10 cellular contexts compared by ENCODE assay signal in the genomic region with DNA sequence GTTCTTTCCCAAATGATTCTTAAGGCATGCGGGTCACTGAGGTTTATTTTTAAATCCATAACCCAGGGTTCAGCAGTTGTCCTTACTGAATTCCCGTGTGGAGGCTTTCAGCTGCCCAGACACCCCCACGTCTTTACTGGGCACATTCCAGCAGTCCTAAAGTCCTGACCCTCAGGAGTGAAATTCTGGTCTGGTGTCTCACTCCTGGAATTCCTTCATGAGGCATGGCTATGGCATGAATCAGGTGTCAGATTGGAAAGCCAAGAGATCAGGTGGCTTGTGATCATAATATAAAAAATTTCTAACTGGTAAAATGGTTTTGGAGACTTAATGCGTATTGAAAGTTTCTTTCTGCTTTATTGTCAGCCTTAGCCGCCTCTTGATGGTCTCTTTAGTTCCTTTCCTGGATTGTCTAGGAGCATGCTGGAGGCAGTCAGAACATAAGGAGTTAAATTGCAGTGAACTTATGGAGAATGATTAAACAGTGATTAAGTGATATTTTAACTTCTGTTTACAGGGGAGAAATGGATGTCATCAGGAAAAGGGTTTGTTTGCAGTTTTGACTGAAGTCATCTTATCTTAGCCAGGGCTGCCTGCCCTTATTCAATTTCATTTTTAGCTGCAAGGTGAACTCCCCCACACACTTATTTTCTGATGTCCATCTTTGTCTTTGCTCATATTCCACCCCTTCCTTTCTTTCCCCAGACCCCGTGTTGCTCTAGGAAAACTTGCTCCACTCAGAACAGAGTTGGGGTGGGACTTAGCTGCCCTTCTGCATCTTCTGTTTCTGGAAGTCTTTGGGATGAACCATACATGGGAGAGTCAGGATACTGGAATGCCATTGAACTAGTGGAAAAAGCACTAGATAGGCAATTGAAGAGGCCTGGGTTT. TPM values are rescaled to one million over a fixed set of nuclear protein-coding genes. Genes with fewer than 3 reads are reported as not detected.
DNase-seq lines count a peak whose midpoint lies in the region; ATAC-seq and TF ChIP-seq lines count a peak whose summit lies in the region.
"Had no signal": no experiment of that assay in that cellular context is flagged by ENCODE, and none has a peak within 500 bp of the region (broad histone marks: within the 10 kb centered on the region; RNA-seq: fewer than 3 reads in every experiment).

No MANE protein-coding gene starts in this region.

- H3K27me3 ChIP-seq in liver (ENCODE audit: control insufficient read depth in 4 of 4, insufficient read depth in 4 of 4, low read length in 3 of 4) (no peaks in the 10 kb centered on the region), transverse colon (no peaks in the 10 kb centered on the region)

- TF ChIP-seq CTCF in MCF 10A (IDR thresholded peaks at IDR 0.05; ENCODE audit: unreplicated experiment), result no peak
- TF ChIP-seq CTCF in liver (IDR thresholded peaks at IDR 0.05; ENCODE audit: low read depth, low read length, missing input control), result no peak
- TF ChIP-seq CTCF in transverse colon (IDR thresholded peaks at IDR 0.05), result no peak

- H3K9me3 ChIP-seq in liver (ENCODE audit: control insufficient read depth in 4 of 4, low read length in 3 of 4), result no peaks in the 10 kb centered on the region
- no peaks in the 10 kb centered on the region for H3K9me3 ChIP-seq in transverse colon

- peak; percentile 64; the same call in 1 of the 2 replicates for TF ChIP-seq EP300 in Ishikawa (IDR thresholded peaks at IDR 0.05; ENCODE audit: borderline replicate concordance)
- TF ChIP-seq EP300 in transverse colon (IDR thresholded peaks at IDR 0.05; ENCODE audit: low read depth), result no peak

- H3K9ac ChIP-seq in liver (ENCODE audit: low read depth in 1 of 2, low read length in 2 of 2), result peak overlapping the region in 1 of 2 donors; percentile 49

- CTCF ChIA-PET in MCF 10A (lab: Yijun Ruan, JAX), result interaction anchor here (0.6 to 4.5 kb wide), 6 partner anchors 10 to 175 kb away, joined by 3 to 25 read pairs (median 4); no protein-coding TSS in a partner anchor

- peak overlapping the region; percentile 31 for H3K4me3 Mint-ChIP-seq in MCF 10A (ENCODE audit: unreplicated experiment)
- H3K4me3 Mint-ChIP-seq: activated naive CD8-positive, alpha-beta T cell treated with anti-CD3 and anti-CD28 coated beads, Interleukin-2, amount 50 U/mL, for 24 hours had no signal

- H3K36me3 Mint-ChIP-seq in MCF 10A (ENCODE audit: insufficient read depth, unreplicated experiment), result peaks cover 6% of the 10 kb centered on the region

- POLR2A ChIA-PET in MCF 10A (lab: Yijun Ruan, JAX), result interaction anchor here (0.6 to 2.6 kb wide), 13 partner anchors 10 to 723 kb away, joined by 3 to 12 read pairs (median 3); no protein-coding TSS in a partner anchor

- intact Hi-C loops in MCF 10A (cut with micrococcal nuclease) (no loop called here), transverse colon (cut with DNase I; ENCODE audit: low total_unique reads) (no loop called here)

- no peaks in the 10 kb centered on the region for H3K27me3 Mint-ChIP-seq in MCF 10A (ENCODE audit: insufficient read depth, unreplicated experiment)
- H3K27me3 Mint-ChIP-seq: activated naive CD8-positive, alpha-beta T cell treated with anti-CD3 and anti-CD28 coated beads, Interleukin-2, amount 50 U/mL, for 24 hours had no signal

- TF ChIP-seq POLR2A in transverse colon (IDR thresholded peaks at IDR 0.05), result no peak

- no peaks in the 10 kb centered on the region for H3K9me3 Mint-ChIP-seq in MCF 10A (ENCODE audit: unreplicated experiment)
- H3K9me3 Mint-ChIP-seq: activated naive CD8-positive, alpha-beta T cell treated with anti-CD3 and anti-CD28 coated beads, Interleukin-2, amount 50 U/mL, for 24 hours had no signal

- H3K36me3 ChIP-seq in liver (ENCODE audit: control insufficient read depth in 4 of 4, insufficient read depth in 3 of 4, low read depth in 1 of 4, low read length in 3 of 4), result no peaks in the 10 kb centered on the region
- no peaks in the 10 kb centered on the region for H3K36me3 ChIP-seq in transverse colon

- TF ChIP-seq RAD21 in Ishikawa (IDR thresholded peaks at IDR 0.05; ENCODE audit: low read depth) (no peak; the same call in 1 of the 2 replicates), liver (IDR thresholded peaks at IDR 0.05) (no peak)

- BruUV-seq in MCF 10A (replicated peaks; lab: Mats Ljungman, UMichigan), result TSS peak; percentile 35

- peak overlapping the region in 1 of 3 donors; percentile 12 for H3K4me3 ChIP-seq in liver (ENCODE audit: low read depth in 1 of 3, low read length in 3 of 3)
- no peak overlapping the region for H3K4me3 ChIP-seq in transverse colon
- H3K4me3 ChIP-seq: GM12878 had no signal

- in situ Hi-C loops in transverse colon (cut with MboI; ENCODE audit: low pct_ligation_motif_present in 1 of 4, low pct_unique_long_range_greater_than_20kb in 1 of 4, low sequenced_read_pairs in 3 of 4), result no loop called here

- WGBS in liver, result 31% methylated on average over 6 of the region's 6 CpGs
- 57 to 62% methylated on average over 5 to 6 of the region's 6 CpGs for WGBS in transverse colon (ENCODE audit: low coverage in 1 of 2), 2 donors

- peaks cover 37% of the 10 kb centered on the region for H3K4me1 Mint-ChIP-seq in MCF 10A (ENCODE audit: insufficient read depth, unreplicated experiment)

- H3K27ac ChIP-seq in liver (ENCODE audit: low read depth in 1 of 2, low read length in 2 of 2), result peak overlapping the region; percentile 68 to 85
- H3K27ac ChIP-seq in transverse colon, result peak overlapping the region; percentile 45 to 67 (median 54)

- peak overlapping the region; percentile 87 for H3K27ac Mint-ChIP-seq in MCF 10A (ENCODE audit: low read depth, unreplicated experiment)
- H3K27ac Mint-ChIP-seq: activated naive CD8-positive, alpha-beta T cell treated with anti-CD3 and anti-CD28 coated beads, Interleukin-2, amount 50 U/mL, for 24 hours had no signal

- ATAC-seq in HG03135 (IDR thresholded peaks at IDR 0.05; ENCODE audit: unreplicated experiment), result no peak
- no peak for ATAC-seq in HG02588 (IDR thresholded peaks at IDR 0.05; ENCODE audit: unreplicated experiment)
- no peak for ATAC-seq in HG02642 (IDR thresholded peaks at IDR 0.05; ENCODE audit: poor library complexity, unreplicated experiment)
- ATAC-seq: activated naive CD8-positive, alpha-beta T cell treated with anti-CD3 and anti-CD28 coated beads, Interleukin-2, amount 50 U/mL, for 24 hours; GM12878 had no signal

- H3K4me1 ChIP-seq in liver (ENCODE audit: control insufficient read depth in 4 of 4, insufficient read depth in 4 of 4, low read length in 3 of 4) (peaks cover 25 to 61% (median 51%) of the 10 kb centered on the region in 4 donors), transverse colon (peaks cover 15 to 51% (median 32%) of the 10 kb centered on the region in 4 donors)

- DNase-seq in MCF 10A (ENCODE audit: unreplicated experiment) (peak; percentile 61), transverse colon (no peak)
- DNase-seq: activated naive CD8-positive, alpha-beta T cell treated with anti-CD3 and anti-CD28 coated beads, Interleukin-2, amount 50 U/mL, for 24 hours; NCI-H1092 had no signal

TF ChIP-seq in Ishikawa, 13 proteins besides CTCF, POLR2A, EP300 and RAD21:
- TF ChIP-seq YY1 (IDR thresholded peaks at IDR 0.05; ENCODE audit: low read depth) (no peak), TCF12 (IDR thresholded peaks at IDR 0.05; ENCODE audit: low read depth) (peak; percentile 69), TEAD4 (IDR thresholded peaks at IDR 0.05) (peak; percentile 93), USF1 (IDR thresholded peaks at IDR 0.05) (no peak), NFIC (IDR thresholded peaks at IDR 0.05) (peak; percentile 49; the same call in 1 of the 2 replicates), FOXM1 (IDR thresholded peaks at IDR 0.05; ENCODE audit: borderline replicate concordance, low read depth) (peak; percentile 42; the same call in 1 of the 2 replicates), ZBTB7A (IDR thresholded peaks at IDR 0.05; ENCODE audit: low read depth) (no peak), CREB1 (IDR thresholded peaks at IDR 0.05; ENCODE audit: low read depth) (no peak)
- TF ChIP-seq, protein P1, sequence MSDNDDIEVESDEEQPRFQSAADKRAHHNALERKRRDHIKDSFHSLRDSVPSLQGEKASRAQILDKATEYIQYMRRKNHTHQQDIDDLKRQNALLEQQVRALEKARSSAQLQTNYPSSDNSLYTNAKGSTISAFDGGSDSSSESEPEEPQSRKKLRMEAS (IDR thresholded peaks at IDR 0.05), result 0 out of 2 replicates have a peak, but pooled peaks have one; percentile 20

TF ChIP-seq in liver, 16 proteins besides CTCF, POLR2A, EP300 and RAD21:
- TF ChIP-seq TAF1 (conservative IDR thresholded peaks at IDR 0.05) (no peak), RXRA (IDR thresholded peaks at IDR 0.05) (peak; percentile 5 to 44), FOXA2 (IDR thresholded peaks at IDR 0.05) (peak; percentile 69), YY1 (IDR thresholded peaks at IDR 0.05) (peak; percentile 79), HNF4A (conservative IDR thresholded peaks at IDR 0.05) (peak; percentile 29 to 46), NR2F2 (IDR thresholded peaks at IDR 0.05) (peak; percentile 32), JUND (IDR thresholded peaks at IDR 0.05) (peak in 1 of 2 donors; percentile 28), EGR1 (IDR thresholded peaks at IDR 0.05; ENCODE audit: low read depth in 2 of 2) (peak in 1 of 2 donors; percentile 24)
- TF ChIP-seq, protein P1 (IDR thresholded peaks at IDR 0.05), result no peak

RNA-seq across cellular contexts. Expression of gene MACF1, which starts 25.7 kb away (rescaled TPM):
- total RNA-seq in MCF 10A (2022) (188 and 197 TPM in 2 replicates), liver (100 to 1,000 TPM in 1 of 2 donors, 10 to 100 TPM in 1; 62.1 to 216 TPM), transverse colon (100 to 1,000 TPM; 190 to 300 (median 254) TPM)
- polyA plus RNA-seq in liver, result 10 to 100 TPM; 23.3 to 40.2 TPM
